21 cellular contexts compared by ENCODE assay signal in the genomic region with DNA sequence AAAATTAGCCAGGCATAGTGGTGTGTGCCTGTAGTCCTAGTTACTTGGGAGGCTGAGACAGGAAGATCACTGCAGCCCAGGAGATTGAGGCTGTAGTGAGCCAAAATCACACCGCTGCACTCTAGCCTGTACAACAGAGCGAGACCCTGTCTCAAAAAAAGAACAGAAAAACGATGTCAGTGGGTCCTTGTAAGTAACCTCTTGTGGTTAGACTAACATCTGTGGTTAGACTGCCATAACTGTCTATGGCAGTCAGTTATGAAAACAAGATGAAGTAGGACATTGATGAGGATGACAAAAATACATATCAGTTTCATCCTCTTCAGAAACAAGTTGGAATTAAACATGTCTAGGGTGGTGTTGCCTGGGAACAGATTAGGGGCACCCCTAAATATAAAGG. TPM values are rescaled to one million over a fixed set of nuclear protein-coding genes. Genes with fewer than 3 reads are reported as not detected.
DNase-seq lines count a peak whose midpoint lies in the region; ATAC-seq, FAIRE-seq and TF ChIP-seq lines count a peak whose summit lies in the region.
"Had no signal": no experiment of that assay in that cellular context is flagged by ENCODE, and none has a peak within 500 bp of the region (broad histone marks: within the 10 kb centered on the region; RNA-seq: fewer than 3 reads in every experiment).

No MANE protein-coding gene starts in this region.

- no peaks in the 10 kb centered on the region for H4K20me1 ChIP-seq in MM.1S (ENCODE audit: insufficient read depth, low read length)

- no peaks in the 10 kb centered on the region for H3K9me3 ChIP-seq in CD4-positive, CD25-positive, alpha-beta regulatory T cell (ENCODE audit: control insufficient read depth in 2 of 2, low read length in 2 of 2)
- H3K9me3 ChIP-seq in MM.1S (replicated peaks; ENCODE audit: insufficient read depth, low read length), result no peaks in the 10 kb centered on the region; the same call in 1 of the 2 replicates
- H3K9me3 ChIP-seq: vagina had no signal

- no peak overlapping the region for H3K9ac ChIP-seq in MM.1S (ENCODE audit: low read length)

- H3K4me1 Mint-ChIP-seq in CD4-positive, CD25-positive, alpha-beta regulatory T cell, result peaks cover 11 to 18% (median 15%) of the 10 kb centered on the region in 4 donors
- H3K4me1 Mint-ChIP-seq in naive thymus-derived CD8-positive, alpha-beta T cell, result no peaks in the 10 kb centered on the region

- no peaks in the 10 kb centered on the region for H3K9me2 ChIP-seq in MM.1S (replicated peaks; ENCODE audit: insufficient read depth, low read length)

- no peak for ATAC-seq in CD4-positive, CD25-positive, alpha-beta regulatory T cell (ENCODE audit: low read depth in 2 of 2)
- peak; percentile 39 for ATAC-seq in HG02798 (IDR thresholded peaks at IDR 0.05; ENCODE audit: poor library complexity, unreplicated experiment)
- ATAC-seq in naive thymus-derived CD8-positive, alpha-beta T cell, result no peak
- ATAC-seq: left cardiac atrium, sciatic nerve had no signal

- CTCF ChIA-PET in RWPE1 (lab: Yijun Ruan, JAX), result no interaction called here

- peaks cover 4% of the 10 kb centered on the region for H3K4me1 ChIP-seq in CD4-positive, CD25-positive, alpha-beta regulatory T cell (ENCODE audit: control insufficient read depth, insufficient read depth, low read length, poor library complexity, severe bottlenecking)
- H3K4me1 ChIP-seq in MM.1S (ENCODE audit: low read length), result peaks cover 27% of the 10 kb centered on the region
- H3K4me1 ChIP-seq: vagina had no signal

- no peak overlapping the region for H3K27ac ChIP-seq in CD4-positive, CD25-positive, alpha-beta regulatory T cell (ENCODE audit: insufficient read depth, low read length, poor library complexity, severe bottlenecking)
- H3K27ac ChIP-seq in MM.1S (ENCODE audit: low read length) (no peak overlapping the region), RWPE1 (no peak overlapping the region)
- H3K27ac ChIP-seq: vagina had no signal

- no peaks in the 10 kb centered on the region for H3K9me3 Mint-ChIP-seq in CD4-positive, CD25-positive, alpha-beta regulatory T cell
- H3K9me3 Mint-ChIP-seq in naive thymus-derived CD8-positive, alpha-beta T cell, result no peaks in the 10 kb centered on the region
- H3K9me3 Mint-ChIP-seq: CD8-positive, alpha-beta memory T cell had no signal

- no peaks in the 10 kb centered on the region for H3K27me3 ChIP-seq in CD4-positive, CD25-positive, alpha-beta regulatory T cell (ENCODE audit: control insufficient read depth, insufficient read depth, low read length)
- H3K27me3 ChIP-seq in MM.1S (replicated peaks; ENCODE audit: insufficient read depth, low read length), result no peaks in the 10 kb centered on the region
- H3K27me3 ChIP-seq: vagina had no signal

- no peak overlapping the region for H2AFZ ChIP-seq in MM.1S (ENCODE audit: low read length)

- no peaks in the 10 kb centered on the region for H3K27me3 Mint-ChIP-seq in CD4-positive, CD25-positive, alpha-beta regulatory T cell
- no peaks in the 10 kb centered on the region for H3K27me3 Mint-ChIP-seq in naive thymus-derived CD8-positive, alpha-beta T cell
- H3K27me3 Mint-ChIP-seq: CD8-positive, alpha-beta memory T cell had no signal

- peak; percentile 87 for FAIRE-seq in GM19239 (lab: Jason Lieb, UNC)
- FAIRE-seq: astrocyte, colon, endometrium, H54 had no signal

- peaks cover 43% of the 10 kb centered on the region for H3K36me3 ChIP-seq in CD4-positive, CD25-positive, alpha-beta regulatory T cell (ENCODE audit: control insufficient read depth, insufficient read depth, low read length)
- no peaks in the 10 kb centered on the region for H3K36me3 ChIP-seq in MM.1S (replicated peaks; ENCODE audit: insufficient read depth, low read length)

- POLR2A ChIA-PET in RWPE1 (lab: Yijun Ruan, JAX; ENCODE audit: low non-redundant PET), result no interaction called here
- POLR2A ChIA-PET in naive thymus-derived CD8-positive, alpha-beta T cell (lab: Charles Lee), result no interaction called here

- peaks cover 43% of the 10 kb centered on the region for H3K36me3 Mint-ChIP-seq in CD4-positive, CD25-positive, alpha-beta regulatory T cell
- H3K36me3 Mint-ChIP-seq in naive thymus-derived CD8-positive, alpha-beta T cell, result peaks cover 10 to 70% (median 44%) of the 10 kb centered on the region in 3 donors

- TF ChIP-seq CTCF in MM.1S (IDR thresholded peaks at IDR 0.05; ENCODE audit: low read length) (no peak), RWPE1 (conservative IDR thresholded peaks at IDR 0.05; ENCODE audit: low read depth) (no peak)

- peak in 1 of 3 donors; percentile 15 for DNase-seq in CD4-positive, CD25-positive, alpha-beta regulatory T cell
- DNase-seq in GM19239 (ENCODE audit: insufficient read length, low spot score) (no peak), MM.1S (peak; percentile 54), NCI-H345 treated with DMSO at 0.1 percent for 48 hours (lab: John Stamatoyannopoulos, UW; ENCODE audit: unreplicated experiment) (no peak), RWPE1 (ENCODE audit: low spot score) (no peak), HuH-7.5 (ENCODE audit: low spot score) (no peak)
- no peak for DNase-seq in naive thymus-derived CD8-positive, alpha-beta T cell
- DNase-seq: activated CD4-positive, CD25-positive, alpha-beta regulatory T cell; CD8-positive, alpha-beta memory T cell; KG1; left cardiac atrium; NCI-H1436 treated with DMSO at 0.1 percent for 48 hours; NCI-H446 treated with DMSO at 0.1 percent for 48 hours; SHP77 had no signal

- peaks cover 9% of the 10 kb centered on the region for H3F3A ChIP-seq in MM.1S (ENCODE audit: insufficient read depth, low read length)

- no peak overlapping the region for H3K4me2 ChIP-seq in MM.1S (ENCODE audit: low read depth, low read length)

- no peak overlapping the region for H3K4me3 ChIP-seq in CD4-positive, CD25-positive, alpha-beta regulatory T cell (ENCODE audit: low read depth, low read length)
- H3K4me3 ChIP-seq in MM.1S (ENCODE audit: low read length), result no peak overlapping the region
- H3K4me3 ChIP-seq: vagina had no signal

- H3K4me3 Mint-ChIP-seq in CD4-positive, CD25-positive, alpha-beta regulatory T cell, result no peak overlapping the region
- no peak overlapping the region for H3K4me3 Mint-ChIP-seq in naive thymus-derived CD8-positive, alpha-beta T cell
- H3K4me3 Mint-ChIP-seq: CD8-positive, alpha-beta memory T cell had no signal

- H3K27ac Mint-ChIP-seq in CD4-positive, CD25-positive, alpha-beta regulatory T cell, result peak overlapping the region in 2 of 3 donors; percentile 47 to 48
- peak overlapping the region in 2 of 10 donors; percentile 14 to 25 for H3K27ac Mint-ChIP-seq in naive thymus-derived CD8-positive, alpha-beta T cell

- H3K79me2 ChIP-seq in MM.1S (ENCODE audit: low read length), result no peaks in the 10 kb centered on the region

RNA-seq across cellular contexts. Expression of a gene that starts 53.3 kb away (rescaled TPM):
- total RNA-seq in CD4-positive, CD25-positive, alpha-beta regulatory T cell, result 81.2 TPM
- polyA plus RNA-seq in CD4-positive, CD25-positive, alpha-beta regulatory T cell, result 10 to 100 TPM; 12.5 to 20.4 (median 19.6) TPM
- total RNA-seq in naive thymus-derived CD8-positive, alpha-beta T cell, result 10 to 100 TPM; 89.2 to 90.3 TPM
- polyA plus RNA-seq in naive thymus-derived CD8-positive, alpha-beta T cell, result 10 to 100 TPM; 11.1 to 40.8 (median 20.4) TPM
